Comparison of ENCODE assay signal across 8 cellular contexts in the genomic region with DNA sequence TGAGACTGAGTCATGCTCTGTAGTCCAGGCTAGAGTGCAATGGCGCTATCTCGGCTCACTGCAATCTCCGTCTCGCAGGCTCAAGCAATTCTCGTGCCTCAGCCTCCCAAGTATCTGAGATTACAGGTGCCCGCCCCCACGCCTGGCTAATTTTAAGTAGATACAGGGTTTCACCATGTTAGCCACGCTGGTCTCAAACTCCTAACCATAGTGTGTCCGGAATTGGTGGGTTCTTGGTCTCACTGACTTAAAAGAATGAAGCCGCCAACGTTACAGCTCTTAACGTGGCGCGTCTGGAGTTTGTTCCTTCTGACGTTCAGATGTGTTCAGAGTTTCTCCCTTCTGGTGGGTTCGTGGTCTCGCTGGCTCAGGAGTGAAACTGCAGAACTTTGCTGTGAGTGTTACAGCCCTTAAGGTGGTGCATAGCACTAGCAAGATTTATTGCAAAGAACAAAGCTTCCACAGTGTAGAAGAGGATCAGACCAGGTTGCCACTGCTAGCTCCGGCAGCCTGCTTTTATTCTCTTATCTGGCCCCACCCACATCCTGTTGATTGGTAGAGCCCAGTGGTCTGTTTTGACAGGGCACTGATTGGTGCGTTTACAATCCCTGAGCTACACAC. TPM values are rescaled to one million over a fixed set of nuclear protein-coding genes. Genes with fewer than 3 reads are reported as not detected.
DNase-seq lines count a peak whose midpoint lies in the region; ATAC-seq, FAIRE-seq and TF ChIP-seq lines count a peak whose summit lies in the region.
"Not testable (repeated sequence)": the region's sequence is repeated elsewhere in the genome, so short reads cannot be mapped to it uniquely, and the experiment has no call there.

No MANE protein-coding gene starts in this region.

- H3K18ac ChIP-seq in mesenchymal stem cell (ENCODE audit: low read depth in 1 of 2, low read length in 2 of 2): not testable (repeated sequence)

- peaks cover 43% of the 10 kb centered on the region for H3K4me1 ChIP-seq in CD8-positive, alpha-beta T cell (ENCODE audit: insufficient read depth, low read length)
- H3K4me1 ChIP-seq in GM12878 (ENCODE audit: control insufficient read depth, insufficient read depth, low read length) (peaks cover 32% of the 10 kb centered on the region), mesenchymal stem cell (ENCODE audit: control insufficient read depth, insufficient read depth, low read depth, low read length) (peaks cover 14% of the 10 kb centered on the region)
- not testable (repeated sequence) for H3K4me1 ChIP-seq in sigmoid colon; thymus (ENCODE audit: control insufficient read depth, insufficient read depth, low read length)

- H3K4me2 ChIP-seq in GM12878 (ENCODE audit: control insufficient read depth, insufficient read depth); mesenchymal stem cell (ENCODE audit: low read length, poor library complexity, severe bottlenecking): not testable (repeated sequence)

- not testable (repeated sequence) for H3K14ac ChIP-seq in mesenchymal stem cell (ENCODE audit: low read length in 2 of 2)

- H3K79me2 ChIP-seq in GM12878 (ENCODE audit: control insufficient read depth, insufficient read depth, low read length): not testable (repeated sequence)

- FAIRE-seq in GM12878 (lab: Jason Lieb, UNC): not testable (repeated sequence)

- POLR2A ChIA-PET in CD8-positive, alpha-beta T cell (lab: Charles Lee): interaction anchor here (0.7 to 7.0 kb wide), 12 partner anchors 10 to 116 kb away, joined by 3 to 121 read pairs (median 8); a partner anchor contains a TSS
- POLR2A ChIA-PET in activated CD8-positive, alpha-beta T cell treated with anti-CD3 and anti-CD28 coated beads, Interleukin-2, amount 10 ng/mL, durations not matched to agents 7 days and 5 days (lab: Charles Lee): interaction anchor here (0.6 to 17.8 kb wide), 20 partner anchors 11 to 135 kb away, joined by 3 to 807 read pairs (median 6); a partner anchor contains a TSS
- POLR2A ChIA-PET in GM12878 (lab: Charles Lee): interaction anchor here (0.7 to 16.9 kb wide), 2 partner anchors 9 to 188 kb away, joined by 3 to 341 read pairs; a partner anchor contains a TSS

- TF ChIP-seq POLR2A in GM12878 (IDR thresholded peaks at IDR 0.05; ENCODE audit: low read depth, low read length); sigmoid colon (IDR thresholded peaks at IDR 0.05): not testable (repeated sequence)

- BruUV-seq in GM12878 (replicated peaks; lab: Mats Ljungman, UMichigan): not testable (repeated sequence)

- 74% methylated on average over 19 of the region's 19 CpGs for WGBS in GM12878 (ENCODE audit: insufficient coverage, insufficient replicate concordance, low lambda C conversion rate, missing lambda C conversion rate)
- WGBS in mesenchymal stem cell: 89% methylated on average over 19 of the region's 19 CpGs
- WGBS in sigmoid colon, 2 donors: 71 to 83% methylated on average over 19 of the region's 19 CpGs
- WGBS in thymus: 67% methylated on average over 19 of the region's 19 CpGs

- H3K4me1 Mint-ChIP-seq in CD8-positive, alpha-beta T cell (ENCODE audit: low read depth): peaks cover 51% of the 10 kb centered on the region
- H3K4me1 Mint-ChIP-seq in T-helper 1 cell treated with Interleukin-12 subunit alpha and Interleukin-12 subunit beta and Interleukin-4 antibody, amounts not matched to agents 30 μg/mL and 1 μg/mL, for 36 hours (ENCODE audit: low read depth): peaks cover 47% of the 10 kb centered on the region
- peaks cover 61% of the 10 kb centered on the region for H3K4me1 Mint-ChIP-seq in activated CD8-positive, alpha-beta T cell treated with anti-CD3 and anti-CD28 coated beads, Interleukin-2, amount 10 ng/mL, durations not matched to agents 7 days and 5 days (ENCODE audit: low read depth)

- H3K9me3 Mint-ChIP-seq in CD8-positive, alpha-beta T cell; T-helper 1 cell treated with Interleukin-12 subunit alpha and Interleukin-12 subunit beta and Interleukin-4 antibody, amounts not matched to agents 30 μg/mL and 1 μg/mL, for 36 hours: not testable (repeated sequence)
- H3K9me3 Mint-ChIP-seq in activated CD8-positive, alpha-beta T cell treated with anti-CD3 and anti-CD28 coated beads, Interleukin-2, amount 10 ng/mL, durations not matched to agents 7 days and 5 days (ENCODE audit: insufficient read depth): peaks cover 16% of the 10 kb centered on the region

- H3K36me3 Mint-ChIP-seq in CD8-positive, alpha-beta T cell; T-helper 1 cell treated with Interleukin-12 subunit alpha and Interleukin-12 subunit beta and Interleukin-4 antibody, amounts not matched to agents 30 μg/mL and 1 μg/mL, for 36 hours (ENCODE audit: low read depth): not testable (repeated sequence)
- H3K36me3 Mint-ChIP-seq in activated CD8-positive, alpha-beta T cell treated with anti-CD3 and anti-CD28 coated beads, Interleukin-2, amount 10 ng/mL, durations not matched to agents 7 days and 5 days (ENCODE audit: low read depth): peaks cover 36% of the 10 kb centered on the region

- H2BK15ac ChIP-seq in mesenchymal stem cell (ENCODE audit: low read depth, poor library complexity, severe bottlenecking): not testable (repeated sequence)

- H3K9ac ChIP-seq in GM12878 (ENCODE audit: control insufficient read depth, insufficient read depth, low read length); mesenchymal stem cell (ENCODE audit: low read length): not testable (repeated sequence)

- not testable (repeated sequence) for H4K91ac ChIP-seq in mesenchymal stem cell (ENCODE audit: low read length)

- peak overlapping the region; percentile 5 to 43 for H2BK12ac ChIP-seq in mesenchymal stem cell (ENCODE audit: low read length in 2 of 2)

- H2AK5ac ChIP-seq in mesenchymal stem cell (ENCODE audit: low read length, severe bottlenecking): not testable (repeated sequence)

- TF ChIP-seq CTCF in CD8-positive, alpha-beta T cell (IDR thresholded peaks at IDR 0.05); GM12878 (IDR thresholded peaks at IDR 0.05 in 2 of 3, conservative IDR thresholded peaks at IDR 0.05 in 1 of 3; ENCODE audit: control insufficient read depth in 2 of 3, extremely low read depth in 1 of 3, insufficient read depth in 1 of 3, low read depth in 3 of 3, low read length in 3 of 3); sigmoid colon (IDR thresholded peaks at IDR 0.05): not testable (repeated sequence)

- peak overlapping the region; percentile 50 for H4K8ac ChIP-seq in mesenchymal stem cell (ENCODE audit: low read length)

- in situ Hi-C loops in GM12878 (cut with MboI): loop anchor here (25.0 kb wide), 2 partner anchors 1206 to 1906 kb away; a partner anchor contains a TSS

- intact Hi-C loops in CD8-positive, alpha-beta T cell (cut with DNase I, micrococcal nuclease): loop anchor here (1.0 to 2.0 kb wide), 2 partner anchors 8 to 16 kb away; a partner anchor contains a TSS
- intact Hi-C loops in GM12878 (cut with micrococcal nuclease; ENCODE audit: unreplicated experiment); sigmoid colon (cut with DNase I): not testable (repeated sequence)

- not testable (repeated sequence) for H2AFZ ChIP-seq in GM12878 (ENCODE audit: control insufficient read depth, low read depth, low read length); mesenchymal stem cell (ENCODE audit: low read depth, low read length)

- H4K20me1 ChIP-seq in GM12878 (ENCODE audit: control insufficient read depth, insufficient read depth): not testable (repeated sequence)

- not testable (repeated sequence) for H3K27me3 ChIP-seq in CD8-positive, alpha-beta T cell (ENCODE audit: insufficient read depth, low read length); GM12878 (replicated peaks in 1 of 2; ENCODE audit: control insufficient read depth in 2 of 2, insufficient read depth in 2 of 2, low read length in 1 of 2); mesenchymal stem cell (ENCODE audit: control insufficient read depth in 1 of 2, insufficient read depth in 1 of 2, low read length in 2 of 2); sigmoid colon; thymus (ENCODE audit: control insufficient read depth, insufficient read depth)

- H2BK5ac ChIP-seq in mesenchymal stem cell (ENCODE audit: low read depth, low read length, poor library complexity, severe bottlenecking): not testable (repeated sequence)

- H3K4me3 Mint-ChIP-seq in CD8-positive, alpha-beta T cell: peak overlapping the region; percentile 72
- peak overlapping the region; percentile 33 for H3K4me3 Mint-ChIP-seq in T-helper 1 cell treated with Interleukin-12 subunit alpha and Interleukin-12 subunit beta and Interleukin-4 antibody, amounts not matched to agents 30 μg/mL and 1 μg/mL, for 36 hours
- H3K4me3 Mint-ChIP-seq in activated CD8-positive, alpha-beta T cell treated with anti-CD3 and anti-CD28 coated beads, Interleukin-2, amount 10 ng/mL, durations not matched to agents 7 days and 5 days: peak overlapping the region; percentile 69

- TF ChIP-seq RAD21 in GM12878 (IDR thresholded peaks at IDR 0.05; ENCODE audit: insufficient read depth, low read depth, low read length): not testable (repeated sequence)

- H3K27me3 Mint-ChIP-seq in CD8-positive, alpha-beta T cell (ENCODE audit: low read depth); T-helper 1 cell treated with Interleukin-12 subunit alpha and Interleukin-12 subunit beta and Interleukin-4 antibody, amounts not matched to agents 30 μg/mL and 1 μg/mL, for 36 hours (ENCODE audit: low read depth); activated CD8-positive, alpha-beta T cell treated with anti-CD3 and anti-CD28 coated beads, Interleukin-2, amount 10 ng/mL, durations not matched to agents 7 days and 5 days (ENCODE audit: low read depth): not testable (repeated sequence)

- not testable (repeated sequence) for TF ChIP-seq EP300 in GM12878 (IDR thresholded peaks at IDR 0.05; ENCODE audit: borderline replicate concordance in 1 of 2, control insufficient read depth in 1 of 2, low read depth in 2 of 2, low read length in 2 of 2); sigmoid colon (IDR thresholded peaks at IDR 0.05)

- peak overlapping the region; percentile 32 for H3K27ac ChIP-seq in CD8-positive, alpha-beta T cell (ENCODE audit: low read depth, low read length)
- H3K27ac ChIP-seq in GM12878 (ENCODE audit: control insufficient read depth, insufficient read depth); mesenchymal stem cell (ENCODE audit: low read length, poor library complexity, severe bottlenecking); sigmoid colon: not testable (repeated sequence)
- H3K27ac ChIP-seq in thymus (ENCODE audit: low read depth): peak overlapping the region; percentile 46

- not testable (repeated sequence) for H3K4ac ChIP-seq in mesenchymal stem cell (ENCODE audit: low read depth in 1 of 2, low read length in 2 of 2)

- H3K27ac Mint-ChIP-seq in CD8-positive, alpha-beta T cell: peak overlapping the region; percentile 94
- H3K27ac Mint-ChIP-seq in T-helper 1 cell treated with Interleukin-12 subunit alpha and Interleukin-12 subunit beta and Interleukin-4 antibody, amounts not matched to agents 30 μg/mL and 1 μg/mL, for 36 hours: peak overlapping the region; percentile 78
- H3K27ac Mint-ChIP-seq in activated CD8-positive, alpha-beta T cell treated with anti-CD3 and anti-CD28 coated beads, Interleukin-2, amount 10 ng/mL, durations not matched to agents 7 days and 5 days: peak overlapping the region; percentile 90

- not testable (repeated sequence) for H3K36me3 ChIP-seq in CD8-positive, alpha-beta T cell (ENCODE audit: insufficient read depth, low read length); GM12878 (ENCODE audit: control insufficient read depth in 2 of 2, insufficient read depth in 2 of 2, low read length in 1 of 2); mesenchymal stem cell (ENCODE audit: control insufficient read depth in 1 of 2, insufficient read depth in 2 of 2, low read depth in 1 of 2, low read length in 2 of 2); sigmoid colon; thymus (ENCODE audit: control insufficient read depth, insufficient read depth)

- CTCF ChIA-PET in CD8-positive, alpha-beta T cell (lab: Charles Lee): interaction anchor here (0.8 to 3.6 kb wide), 7 partner anchors 9 to 133 kb away, joined by 3 to 14 read pairs (median 5); no protein-coding TSS in a partner anchor
- CTCF ChIA-PET in activated CD8-positive, alpha-beta T cell treated with anti-CD3 and anti-CD28 coated beads, Interleukin-2, amount 10 ng/mL, durations not matched to agents 7 days and 5 days (lab: Charles Lee): interaction anchor here (0.9 to 3.1 kb wide), 12 partner anchors 8 to 137 kb away, joined by 3 to 24 read pairs (median 5); a partner anchor contains a TSS
- CTCF ChIA-PET in GM12878 (lab: Yijun Ruan, JAX): not testable (repeated sequence)

- DNase-seq in CD8-positive, alpha-beta T cell: peak in 6 of 7 experiments; percentile 19 to 80 (median 56)
- DNase-seq in activated CD8-positive, alpha-beta T cell treated with anti-CD3 and anti-CD28 coated beads, Interleukin-2, amount 10 ng/mL, durations not matched to agents 7 days and 5 days: peak; percentile 81
- peak; percentile 65 for DNase-seq in activated effector memory CD4-positive, alpha-beta T cell treated with anti-CD3 and anti-CD28 coated beads, Interleukin-2, amount 50 U/mL, for 16 hours
- not testable (repeated sequence) for DNase-seq in GM12878 (ENCODE audit: low read depth, low spot score); mesenchymal stem cell
- DNase-seq in sigmoid colon: peak; percentile 35

- SMC1A ChIA-PET in GM12878 (lab: Charles Lee; ENCODE audit: uncharacterized antibody, unreplicated experiment): interaction anchor here (0.6 to 13.9 kb wide), 5 partner anchors 5 to 56 kb away, joined by 3 to 226 read pairs (median 3); a partner anchor contains a TSS

- peak overlapping the region; percentile 16 for H3K4me3 ChIP-seq in CD8-positive, alpha-beta T cell (ENCODE audit: low read depth, low read length)
- H3K4me3 ChIP-seq in GM12878; mesenchymal stem cell (ENCODE audit: insufficient read depth in 1 of 2, low read depth in 1 of 2, low read length in 2 of 2); sigmoid colon; thymus (ENCODE audit: low read length): not testable (repeated sequence)

- not testable (repeated sequence) for H3K23ac ChIP-seq in mesenchymal stem cell (ENCODE audit: low read length in 2 of 2)

- peak; percentile 88 for ATAC-seq in CD8-positive, alpha-beta T cell
- ATAC-seq in activated CD8-positive, alpha-beta T cell treated with anti-CD3 and anti-CD28 coated beads, Interleukin-2, amount 10 ng/mL, durations not matched to agents 7 days and 5 days: peak; percentile 79
- not testable (repeated sequence) for ATAC-seq in GM12878

- RAD21 ChIA-PET in GM12878 (lab: Charles Lee; ENCODE audit: unreplicated experiment): not testable (repeated sequence)

- not testable (repeated sequence) for H3K9me3 ChIP-seq in CD8-positive, alpha-beta T cell (ENCODE audit: low read length); GM12878 (replicated peaks; ENCODE audit: control insufficient read depth, insufficient read depth, low read length); mesenchymal stem cell (ENCODE audit: control insufficient read depth, low read length); sigmoid colon; thymus (ENCODE audit: control insufficient read depth)

- not testable (repeated sequence) for H2BK120ac ChIP-seq in mesenchymal stem cell (ENCODE audit: low read depth, low read length)

- H3K79me1 ChIP-seq in mesenchymal stem cell (replicated peaks; ENCODE audit: low read length, poor library complexity, severe bottlenecking): not testable (repeated sequence)

RNA-seq across cellular contexts. Expression of a gene that starts 8.6 kb away (rescaled TPM):
- total RNA-seq in CD8-positive, alpha-beta T cell: 100 to 1,000 TPM; 241 to 249 TPM
- 100 to 1,000 TPM; 318 to 359 TPM for total RNA-seq in activated CD8-positive, alpha-beta T cell treated with anti-CD3 and anti-CD28 coated beads, Interleukin-2, amount 10 ng/mL, durations not matched to agents 7 days and 5 days
- 10.7 and 18.0 TPM in 2 replicates for total RNA-seq in GM12878 (2013; cell fraction: nucleolus; rRNA removed)
- total RNA-seq in GM12878 (2014; rRNA removed): 54.7 and 63.4 TPM in 2 replicates
- total RNA-seq in GM12878 (2014; rRNA removed; fragmentation: Illumina TruSeq; extraction: Trizol): 12.3 and 17.1 TPM in 2 replicates
- total RNA-seq in GM12878 (2021): 130 and 132 TPM in 2 replicates
- 44.7 TPM for polyA plus RNA-seq in GM12878 (2011; ENCODE audit: low read depth)
- 50.3 and 165 TPM in 2 replicates for polyA plus RNA-seq in GM12878 (2011; rRNA removed)
- polyA plus RNA-seq in GM12878 (2011; cell fraction: cytosol; rRNA removed): 54.9 and 77.4 TPM in 2 replicates
- 56.6 and 64.5 TPM in 2 replicates for polyA plus RNA-seq in GM12878 (2011; cell fraction: nucleus; rRNA removed)
- 98.6 and 132 TPM in 2 replicates for polyA plus RNA-seq in GM12878 (2012)
- polyA plus RNA-seq in GM12878 (2014; fragmentation: Illumina TruSeq; extraction: Trizol): 12.1 and 24.0 TPM in 2 replicates
- polyA plus RNA-seq in GM12878 (2014; fragmentation: Nextera tagmentation; extraction: Ambion mirVana): 10 to 100 TPM in 1 of 2 experiments, 1 to 10 TPM in 1; 4.4 to 16.4 TPM
- 66.4 and 81.1 TPM in 2 replicates for polyA plus RNA-seq in GM12878 (2014; rRNA removed)
- polyA plus RNA-seq in GM12878 (2016; fragmentation: Nextera tagmentation; extraction: Ambion mirVana): 1 to 10 TPM; 2.8 TPM
- polyA minus RNA-seq in GM12878 (2011; rRNA and poly(A)+ RNA removed): 24.4 and 40.4 TPM in 2 replicates
- polyA minus RNA-seq in GM12878 (2011; cell fraction: cytosol; rRNA and poly(A)+ RNA removed): 55.5 and 60.7 TPM in 2 replicates
- polyA minus RNA-seq in GM12878 (2011; cell fraction: nucleus; rRNA and poly(A)+ RNA removed): 18.3 and 30.3 TPM in 2 replicates
- 74.6 TPM for polyA plus RNA-seq in mesenchymal stem cell (2013, experiment 1 of 2)
- 80.5 TPM for polyA plus RNA-seq in mesenchymal stem cell (2013, experiment 2 of 2)
- total RNA-seq in sigmoid colon: 10 to 100 TPM in 1 of 4 donors, 1 to 10 TPM in 3; 3.9 to 11.8 (median 6.5) TPM
- 100 to 1,000 TPM in 1 of 3 donors, 10 to 100 TPM in 2; 56.0 to 105 (median 98.7) TPM for polyA plus RNA-seq in sigmoid colon
- polyA plus RNA-seq in thymus: 48.1 TPM

RNA-seq across cellular contexts. Expression of a gene that starts 16.2 kb away (rescaled TPM):
- total RNA-seq in CD8-positive, alpha-beta T cell: 10 to 100 TPM; 22.3 to 25.5 TPM
- total RNA-seq in activated CD8-positive, alpha-beta T cell treated with anti-CD3 and anti-CD28 coated beads, Interleukin-2, amount 10 ng/mL, durations not matched to agents 7 days and 5 days: 100 to 1,000 TPM; 150 to 165 TPM
- total RNA-seq in GM12878 (2013; cell fraction: nucleolus; rRNA removed): 1.4 and 2.8 TPM in 2 replicates
- total RNA-seq in GM12878 (2014; rRNA removed) (9.7 and 10.4 TPM in 2 replicates), GM12878 (2014; rRNA removed; fragmentation: Illumina TruSeq; extraction: Trizol) (10.4 and 11.8 TPM in 2 replicates), GM12878 (2021) (14.8 and 17.9 TPM in 2 replicates), sigmoid colon (1 to 10 TPM; 3.1 to 9.1 (median 4.5) TPM)
- polyA plus RNA-seq in GM12878 (2011; ENCODE audit: low read depth): 5.8 TPM
- polyA plus RNA-seq in GM12878 (2011; rRNA removed) (6.0 and 7.3 TPM in 2 replicates), GM12878 (2014; fragmentation: Illumina TruSeq; extraction: Trizol) (14.1 and 15.9 TPM in 2 replicates), GM12878 (2014; fragmentation: Nextera tagmentation; extraction: Ambion mirVana) (1 to 10 TPM; 5.2 to 9.5 TPM), GM12878 (2014; rRNA removed) (12.1 and 12.3 TPM in 2 replicates), GM12878 (2016; fragmentation: Nextera tagmentation; extraction: Ambion mirVana) (1 to 10 TPM; 1.4 to 3.4 TPM), sigmoid colon (10 to 100 TPM in 2 of 3 donors, 1 to 10 TPM in 1; 6.0 to 29.5 (median 10.9) TPM), thymus (1.6 TPM)
- polyA plus RNA-seq in GM12878 (2011; cell fraction: cytosol; rRNA removed): 7.3 and 8.6 TPM in 2 replicates
- 3.7 and 4.7 TPM in 2 replicates for polyA plus RNA-seq in GM12878 (2011; cell fraction: nucleus; rRNA removed)
- 6.4 and 8.4 TPM in 2 replicates for polyA plus RNA-seq in GM12878 (2012)
- 6.6 and 10.4 TPM in 2 replicates for polyA minus RNA-seq in GM12878 (2011; rRNA and poly(A)+ RNA removed)
- 3.1 and 4.8 TPM in 2 replicates for polyA minus RNA-seq in GM12878 (2011; cell fraction: cytosol; rRNA and poly(A)+ RNA removed)
- polyA minus RNA-seq in GM12878 (2011; cell fraction: nucleus; rRNA and poly(A)+ RNA removed): 2.5 and 6.2 TPM in 2 replicates
- 5.8 TPM for polyA plus RNA-seq in mesenchymal stem cell (2013, experiment 1 of 2)
- polyA plus RNA-seq in mesenchymal stem cell (2013, experiment 2 of 2): 5.5 TPM

RNA-seq across cellular contexts. Expression of a gene that starts 51.5 kb away (rescaled TPM):
- 1 to 10 TPM; 1.4 to 2.1 TPM for total RNA-seq in CD8-positive, alpha-beta T cell
- total RNA-seq in activated CD8-positive, alpha-beta T cell treated with anti-CD3 and anti-CD28 coated beads, Interleukin-2, amount 10 ng/mL, durations not matched to agents 7 days and 5 days: 1 to 10 TPM; 3.7 to 4.8 TPM
- total RNA-seq in GM12878 (2013; cell fraction: nucleolus; rRNA removed): 1.3 and 1.8 TPM in 2 replicates
- total RNA-seq in GM12878 (2014; rRNA removed): 0.23 and 0.27 TPM in 2 replicates
- total RNA-seq in GM12878 (2014; rRNA removed; fragmentation: Illumina TruSeq; extraction: Trizol): 0.18 and 0.27 TPM in 2 replicates
- total RNA-seq in GM12878 (2021): 0.35 and 0.72 TPM in 2 replicates
- 0.17 TPM for polyA plus RNA-seq in GM12878 (2011; ENCODE audit: low read depth)
- polyA plus RNA-seq in GM12878 (2011; rRNA removed): 0.07 and 0.15 TPM in 2 replicates
- polyA plus RNA-seq in GM12878 (2011; cell fraction: cytosol; rRNA removed): 0.22 and 0.28 TPM in 2 replicates
- 0.73 and 0.76 TPM in 2 replicates for polyA plus RNA-seq in GM12878 (2011; cell fraction: nucleus; rRNA removed)
- polyA plus RNA-seq in GM12878 (2012): 0.27 and 0.32 TPM in 2 replicates
- 0.12 TPM in 1 of 2 replicates, not detected in the other for polyA plus RNA-seq in GM12878 (2014; fragmentation: Illumina TruSeq; extraction: Trizol)
- under 1 TPM; 0.04 to 0.05 TPM for polyA plus RNA-seq in GM12878 (2014; fragmentation: Nextera tagmentation; extraction: Ambion mirVana)
- polyA plus RNA-seq in GM12878 (2014; rRNA removed): 0.44 and 0.58 TPM in 2 replicates
- polyA plus RNA-seq in GM12878 (2016; fragmentation: Nextera tagmentation; extraction: Ambion mirVana): under 1 TPM; 0.51 to 0.54 TPM
- 1.4 and 1.8 TPM in 2 replicates for polyA minus RNA-seq in GM12878 (2011; rRNA and poly(A)+ RNA removed)
- polyA minus RNA-seq in GM12878 (2011; cell fraction: cytosol; rRNA and poly(A)+ RNA removed): 0.31 TPM in 1 of 2 replicates, not detected in the other
- polyA minus RNA-seq in GM12878 (2011; cell fraction: nucleus; rRNA and poly(A)+ RNA removed): 0.36 and 1.1 TPM in 2 replicates
- polyA plus RNA-seq in mesenchymal stem cell (2013, experiment 1 of 2): 0.57 TPM
- 0.41 TPM for polyA plus RNA-seq in mesenchymal stem cell (2013, experiment 2 of 2)
- 1 to 10 TPM; 2.0 to 5.0 (median 3.3) TPM for total RNA-seq in sigmoid colon
- 1 to 10 TPM in 2 of 3 donors, under 1 TPM in 1; 0.69 to 3.2 (median 1.8) TPM for polyA plus RNA-seq in sigmoid colon
- 7.3 TPM for polyA plus RNA-seq in thymus

Comparison
In these comparisons a context has a peak if more than half of its experiments do, and no peak if none do; other contexts are left out.
1. RNA of a gene that starts 16.2 kb away (total RNA-seq): 150 to 165 TPM in activated CD8-positive, alpha-beta T cell treated with anti-CD3 and anti-CD28 coated beads, Interleukin-2, amount 10 ng/mL, durations not matched to agents 7 days and 5 days; 22.3 to 25.5 TPM in CD8-positive, alpha-beta T cell, 1.4 to 17.9 TPM in GM12878 and 3.1 to 9.1 TPM in sigmoid colon; every median in the first group is over 4 times any median in the second.
2. Peak in every context shown above with its lines, with median percentiles within 50 percentile points of each other: H3K27ac Mint-ChIP-seq and H3K4me3 Mint-ChIP-seq.